ENCODE assay signal across 1 cellular context in the genomic region with DNA sequence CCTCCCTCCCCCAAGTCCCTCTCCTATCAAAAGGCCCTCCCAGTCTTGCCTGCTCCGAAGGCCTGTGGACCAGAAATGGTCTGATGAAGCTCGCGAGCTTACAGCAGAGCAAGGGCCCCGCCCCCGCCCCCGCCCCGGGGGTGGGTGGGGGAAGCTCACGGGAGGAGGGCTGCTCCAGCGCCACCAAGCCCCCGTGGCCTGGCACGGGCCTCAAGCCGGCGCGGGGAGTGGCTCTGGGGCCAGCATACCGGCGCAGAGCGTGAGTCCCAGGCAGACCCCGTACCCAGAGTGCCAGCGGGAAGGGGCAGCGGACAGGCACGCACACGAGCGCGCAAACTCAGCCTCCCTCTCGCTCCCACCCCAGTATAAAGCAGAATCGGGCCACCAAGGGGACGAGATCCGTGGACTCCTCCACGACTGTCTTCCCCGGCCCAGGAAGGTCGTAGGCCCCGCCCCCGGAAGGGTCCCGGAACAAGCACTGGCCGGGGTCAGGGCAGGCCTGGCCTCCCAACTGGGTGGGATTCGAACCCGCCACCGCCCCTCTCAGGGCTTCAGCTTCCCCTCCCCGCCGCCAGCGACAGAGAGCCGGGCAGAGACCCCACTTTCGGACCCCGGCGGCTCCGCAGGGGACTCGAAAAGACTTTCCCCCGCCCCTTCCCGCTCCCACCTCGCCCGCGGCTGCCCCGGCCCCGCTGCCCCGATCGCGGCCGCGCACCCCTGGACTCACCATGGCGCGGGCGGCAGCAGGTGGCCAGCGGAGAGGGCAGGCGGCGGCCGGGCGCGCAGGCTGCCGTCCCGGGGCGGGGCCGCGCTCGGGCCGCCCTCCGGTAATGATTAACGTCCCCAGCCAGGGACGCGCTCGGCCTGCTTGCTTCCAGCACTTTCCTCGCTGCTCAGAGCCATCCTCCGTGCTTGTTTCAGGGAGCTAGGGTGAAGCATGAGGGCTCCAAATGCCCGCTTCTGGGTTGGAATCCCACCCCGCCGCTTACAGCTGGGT.
A peak's percentile ranks its signal among the peaks of the same experiment; 100 is the strongest.
TF ChIP-seq lines count a peak whose summit lies in the region.

TSS of gene PCBD1 (minus strand) at position 762 of the 997 bp plus-strand sequence. CDS start at position 730, 32 bp downstream.

TF ChIP-seq in HEK293, 187 proteins besides CTCF, POLR2A, EP300 and RAD21 (continued from another document and continues in another):
- TF ChIP-seq ZBTB10 (tag by site-specific recombination; IDR thresholded peaks at IDR 0.05) (0 out of 2 replicates have a peak, but pooled peaks have one; percentile 33), ZNF146 (tag by site-specific recombination; IDR thresholded peaks at IDR 0.05) (no peak), SP7 (tag by site-specific recombination; IDR thresholded peaks at IDR 0.05) (peak; percentile 77), ZNF157 (tag by site-specific recombination; IDR thresholded peaks at IDR 0.05) (no peak), ZNF548 (tag by site-specific recombination; IDR thresholded peaks at IDR 0.05) (no peak), BCL11A (tag by site-specific recombination; IDR thresholded peaks at IDR 0.05; ENCODE audit: low read depth) (0 out of 2 replicates have a peak, but pooled peaks have one; percentile 64), ZNF585B (tag by site-specific recombination; IDR thresholded peaks at IDR 0.05) (no peak), ZBTB26 (tag by site-specific recombination; optimal IDR thresholded peaks at IDR 0.05) (peak; percentile 84), ZBTB1 (tag by site-specific recombination; IDR thresholded peaks at IDR 0.05) (no peak), EGR2 (tag by site-specific recombination; IDR thresholded peaks at IDR 0.05; ENCODE audit: low read depth) (peak; percentile 63), KLF16 (tag by site-specific recombination; IDR thresholded peaks at IDR 0.05) (peak; percentile 87), ZNF473 (tag by site-specific recombination; IDR thresholded peaks at IDR 0.05) (no peak), ZNF514 (tag by site-specific recombination; IDR thresholded peaks at IDR 0.05) (no peak), ZNF416 (tag by site-specific recombination; IDR thresholded peaks at IDR 0.05) (no peak), HIC1 (tag by site-specific recombination; IDR thresholded peaks at IDR 0.05) (peak; percentile 94), ZNF560 (tag by site-specific recombination; IDR thresholded peaks at IDR 0.05; ENCODE audit: borderline replicate concordance) (no peak), ZNF114 (tag by site-specific recombination; IDR thresholded peaks at IDR 0.05) (no peak), KLF10 (tag by site-specific recombination; IDR thresholded peaks at IDR 0.05) (no peak; the same call in 1 of the 2 replicates), PBX3 (CRISPR knock-in tag; IDR thresholded peaks at IDR 0.05) (0 out of 2 replicates have a peak, but pooled peaks have one; percentile 47), KLF1 (tag by site-specific recombination; IDR thresholded peaks at IDR 0.05) (peak; percentile 86), ZNF654 (tag by site-specific recombination; IDR thresholded peaks at IDR 0.05; ENCODE audit: low read depth) (no peak), ZNF571 (tag by site-specific recombination; IDR thresholded peaks at IDR 0.05) (no peak), TRIM28 (IDR thresholded peaks at IDR 0.05; ENCODE audit: borderline replicate concordance, low read length) (no peak), INSM2 (tag by site-specific recombination; IDR thresholded peaks at IDR 0.05) (0 out of 2 replicates have a peak, but pooled peaks have one; percentile 45), ZNF660 (tag by site-specific recombination; IDR thresholded peaks at IDR 0.05) (no peak; the same call in 1 of the 2 replicates), ZNF223 (tag by site-specific recombination; IDR thresholded peaks at IDR 0.05) (no peak), ZBTB17 (tag by site-specific recombination; IDR thresholded peaks at IDR 0.05) (peak; percentile 62), IKZF3 (tag by site-specific recombination; IDR thresholded peaks at IDR 0.05) (peak; percentile 7; the same call in 1 of the 2 replicates), KLF8 (tag by site-specific recombination; IDR thresholded peaks at IDR 0.05) (peak; percentile 76; the same call in 1 of the 2 replicates), SP2 (tag by site-specific recombination; IDR thresholded peaks at IDR 0.05) (peak; percentile 82), ZNF624 (tag by site-specific recombination; IDR thresholded peaks at IDR 0.05) (no peak), OSR2 (tag by site-specific recombination; IDR thresholded peaks at IDR 0.05) (no peak), ZNF404 (tag by site-specific recombination; IDR thresholded peaks at IDR 0.05) (no peak), ZSCAN23 (tag by site-specific recombination; IDR thresholded peaks at IDR 0.05) (no peak), ZNF747 (tag by site-specific recombination; IDR thresholded peaks at IDR 0.05) (no peak), ZNF350 (tag by site-specific recombination; IDR thresholded peaks at IDR 0.05) (no peak), OVOL3 (tag by site-specific recombination; IDR thresholded peaks at IDR 0.05) (no peak; the same call in 1 of the 2 replicates), ZNF596 (tag by site-specific recombination; IDR thresholded peaks at IDR 0.05) (no peak; the same call in 1 of the 2 replicates), ZNF23 (tag by site-specific recombination; IDR thresholded peaks at IDR 0.05; ENCODE audit: borderline replicate concordance) (no peak)
- TF ChIP-seq, protein P1, sequence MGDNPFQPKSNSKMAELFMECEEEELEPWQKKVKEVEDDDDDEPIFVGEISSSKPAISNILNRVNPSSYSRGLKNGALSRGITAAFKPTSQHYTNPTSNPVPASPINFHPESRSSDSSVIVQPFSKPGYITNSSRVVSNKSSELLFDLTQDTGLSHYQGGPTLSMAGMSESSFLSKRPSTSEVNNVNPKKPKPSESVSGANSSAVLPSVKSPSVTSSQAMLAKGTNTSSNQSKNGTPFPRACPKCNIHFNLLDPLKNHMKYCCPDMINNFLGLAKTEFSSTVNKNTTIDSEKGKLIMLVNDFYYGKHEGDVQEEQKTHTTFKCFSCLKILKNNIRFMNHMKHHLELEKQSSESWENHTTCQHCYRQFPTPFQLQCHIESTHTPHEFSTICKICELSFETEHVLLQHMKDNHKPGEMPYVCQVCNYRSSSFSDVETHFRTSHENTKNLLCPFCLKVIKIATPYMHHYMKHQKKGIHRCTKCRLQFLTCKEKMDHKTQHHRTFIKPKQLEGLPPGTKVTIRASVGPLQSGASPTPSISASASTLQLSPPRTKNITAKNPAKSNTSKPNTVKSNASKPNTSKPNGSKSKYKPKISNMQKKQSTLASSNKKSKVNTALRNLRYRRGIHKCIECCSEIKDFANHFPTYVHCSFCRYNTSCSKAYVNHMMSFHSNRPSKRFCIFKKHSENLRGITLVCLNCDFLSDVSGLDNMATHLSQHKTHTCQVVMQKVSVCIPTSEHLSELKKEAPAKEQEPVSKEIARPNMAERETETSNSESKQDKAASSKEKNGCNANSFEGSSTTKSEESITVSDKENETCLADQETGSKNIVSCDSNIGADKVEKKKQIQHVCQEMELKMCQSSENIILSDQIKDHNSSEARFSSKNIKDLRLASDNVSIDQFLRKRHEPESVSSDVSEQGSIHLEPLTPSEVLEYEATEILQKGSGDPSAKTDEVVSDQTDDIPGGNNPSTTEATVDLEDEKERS (tag by site-specific recombination; IDR thresholded peaks at IDR 0.05) = no peak
- TF ChIP-seq, protein P2, sequence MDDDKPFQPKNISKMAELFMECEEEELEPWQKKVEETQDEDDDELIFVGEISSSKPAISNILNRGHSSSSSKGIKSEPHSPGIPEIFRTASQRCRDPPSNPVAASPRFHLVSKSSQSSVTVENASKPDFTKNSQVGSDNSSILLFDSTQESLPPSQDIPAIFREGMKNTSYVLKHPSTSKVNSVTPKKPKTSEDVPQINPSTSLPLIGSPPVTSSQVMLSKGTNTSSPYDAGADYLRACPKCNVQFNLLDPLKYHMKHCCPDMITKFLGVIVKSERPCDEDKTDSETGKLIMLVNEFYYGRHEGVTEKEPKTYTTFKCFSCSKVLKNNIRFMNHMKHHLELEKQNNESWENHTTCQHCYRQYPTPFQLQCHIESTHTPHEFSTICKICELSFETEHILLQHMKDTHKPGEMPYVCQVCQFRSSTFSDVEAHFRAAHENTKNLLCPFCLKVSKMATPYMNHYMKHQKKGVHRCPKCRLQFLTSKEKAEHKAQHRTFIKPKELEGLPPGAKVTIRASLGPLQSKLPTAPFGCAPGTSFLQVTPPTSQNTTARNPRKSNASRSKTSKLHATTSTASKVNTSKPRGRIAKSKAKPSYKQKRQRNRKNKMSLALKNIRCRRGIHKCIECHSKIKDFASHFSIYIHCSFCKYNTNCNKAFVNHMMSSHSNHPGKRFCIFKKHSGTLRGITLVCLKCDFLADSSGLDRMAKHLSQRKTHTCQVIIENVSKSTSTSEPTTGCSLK (tag by site-specific recombination; IDR thresholded peaks at IDR 0.05) = no peak
- TF ChIP-seq, protein P3, sequence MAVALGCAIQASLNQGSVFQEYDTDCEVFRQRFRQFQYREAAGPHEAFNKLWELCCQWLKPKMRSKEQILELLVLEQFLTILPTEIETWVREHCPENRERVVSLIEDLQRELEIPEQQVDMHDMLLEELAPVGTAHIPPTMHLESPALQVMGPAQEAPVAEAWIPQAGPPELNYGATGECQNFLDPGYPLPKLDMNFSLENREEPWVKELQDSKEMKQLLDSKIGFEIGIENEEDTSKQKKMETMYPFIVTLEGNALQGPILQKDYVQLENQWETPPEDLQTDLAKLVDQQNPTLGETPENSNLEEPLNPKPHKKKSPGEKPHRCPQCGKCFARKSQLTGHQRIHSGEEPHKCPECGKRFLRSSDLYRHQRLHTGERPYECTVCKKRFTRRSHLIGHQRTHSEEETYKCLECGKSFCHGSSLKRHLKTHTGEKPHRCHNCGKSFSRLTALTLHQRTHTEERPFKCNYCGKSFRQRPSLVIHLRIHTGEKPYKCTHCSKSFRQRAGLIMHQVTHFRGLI (tag by site-specific recombination; IDR thresholded peaks at IDR 0.05) = peak; percentile 84
- TF ChIP-seq, protein P4, sequence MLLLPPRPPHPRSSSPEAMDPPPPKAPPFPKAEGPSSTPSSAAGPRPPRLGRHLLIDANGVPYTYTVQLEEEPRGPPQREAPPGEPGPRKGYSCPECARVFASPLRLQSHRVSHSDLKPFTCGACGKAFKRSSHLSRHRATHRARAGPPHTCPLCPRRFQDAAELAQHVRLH (tag by site-specific recombination; IDR thresholded peaks at IDR 0.05) = no peak
